Comparison of ENCODE assay signal across 23 cellular contexts in the genomic region with DNA sequence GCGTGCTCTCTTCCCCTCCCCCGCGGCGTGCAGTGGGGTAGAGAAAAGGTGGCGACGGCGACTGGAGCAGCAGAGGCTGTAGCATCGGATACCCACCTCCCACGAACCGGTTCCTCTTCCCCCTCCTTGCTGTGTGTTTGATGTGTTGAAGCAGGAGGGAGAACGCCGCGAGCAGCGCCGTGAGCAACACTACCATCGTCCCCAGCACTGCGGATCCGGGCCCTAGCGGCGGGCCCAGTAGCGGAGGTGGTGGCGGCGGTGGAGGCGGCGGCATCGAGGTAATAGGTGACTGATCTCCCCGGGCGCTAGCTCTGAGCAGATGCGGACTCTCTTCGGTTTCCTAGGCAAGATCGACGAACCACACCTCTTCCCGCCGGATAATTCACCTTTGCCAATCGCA.
"Had no signal": no experiment of that assay in that cellular context is flagged by ENCODE, and none has a peak within 500 bp of the region (broad histone marks: within the 10 kb centered on the region; RNA-seq: fewer than 3 reads in every experiment).

No MANE protein-coding gene starts in this region.

- H3K27ac ChIP-seq: epithelial cell of prostate, gastroesophageal sphincter, lower lobe of right lung, psoas muscle, sigmoid colon, transverse colon, vagina had no signal

- H3K9me3 Mint-ChIP-seq: dendritic cell treated with granulocyte-macrophage colony-stimulating factor and Interleukin-4, amounts not matched to agents 40 ng/mL and 50 ng/mL, for 4 days; natural killer cell; neural crest cell; stimulated activated effector memory CD8-positive, alpha-beta T cell treated with anti-CD3 and anti-CD28 coated beads, Interleukin-12 subunit alpha, Interleukin-12 subunit beta, amount 100 ng/mL, for 72 hours; stimulated activated naive CD8-positive, alpha-beta T cell treated with anti-CD3 and anti-CD28 coated beads, Interleukin-15, Interleukin-2, amounts not matched to agents 100 ng/mL and 50 ng/mL, for 24 hours had no signal

- H3K27me3 Mint-ChIP-seq: dendritic cell treated with granulocyte-macrophage colony-stimulating factor and Interleukin-4, amounts not matched to agents 40 ng/mL and 50 ng/mL, for 4 days; stimulated activated naive CD8-positive, alpha-beta T cell treated with anti-CD3 and anti-CD28 coated beads, Interleukin-15, Interleukin-2, amounts not matched to agents 100 ng/mL and 50 ng/mL, for 24 hours had no signal

- H3K36me3 ChIP-seq: lower lobe of right lung, sigmoid colon, transverse colon, vagina had no signal

- H3K4me1 ChIP-seq: psoas muscle, sigmoid colon, transverse colon, vagina had no signal

- H3K36me3 Mint-ChIP-seq: natural killer cell; stimulated activated effector memory CD8-positive, alpha-beta T cell treated with anti-CD3 and anti-CD28 coated beads, Interleukin-12 subunit alpha, Interleukin-12 subunit beta, amount 100 ng/mL, for 72 hours had no signal

- H3K4me1 Mint-ChIP-seq: endodermal cell; natural killer cell; stimulated activated effector memory CD8-positive, alpha-beta T cell treated with anti-CD3 and anti-CD28 coated beads, Interleukin-12 subunit alpha, Interleukin-12 subunit beta, amount 100 ng/mL, for 72 hours had no signal

- ATAC-seq: esophagus mucosa; gastroesophageal sphincter; left ventricle myocardium superior; lower lobe of right lung; natural killer cell; psoas muscle; right cardiac atrium; stimulated activated effector memory CD8-positive, alpha-beta T cell treated with anti-CD3 and anti-CD28 coated beads, Interleukin-12 subunit alpha, Interleukin-12 subunit beta, amount 100 ng/mL, for 72 hours had no signal

- FAIRE-seq: colon, keratinocyte had no signal

- H3K4me3 Mint-ChIP-seq: dendritic cell treated with granulocyte-macrophage colony-stimulating factor and Interleukin-4, amounts not matched to agents 40 ng/mL and 50 ng/mL, for 4 days; endodermal cell; natural killer cell; neural crest cell; stimulated activated effector memory CD8-positive, alpha-beta T cell treated with anti-CD3 and anti-CD28 coated beads, Interleukin-12 subunit alpha, Interleukin-12 subunit beta, amount 100 ng/mL, for 72 hours; stimulated activated naive CD8-positive, alpha-beta T cell treated with anti-CD3 and anti-CD28 coated beads, Interleukin-15, Interleukin-2, amounts not matched to agents 100 ng/mL and 50 ng/mL, for 24 hours had no signal

- H3K27ac Mint-ChIP-seq: endodermal cell; natural killer cell; stimulated activated effector memory CD8-positive, alpha-beta T cell treated with anti-CD3 and anti-CD28 coated beads, Interleukin-12 subunit alpha, Interleukin-12 subunit beta, amount 100 ng/mL, for 72 hours; stimulated activated naive CD8-positive, alpha-beta T cell treated with anti-CD3 and anti-CD28 coated beads, Interleukin-15, Interleukin-2, amounts not matched to agents 100 ng/mL and 50 ng/mL, for 24 hours had no signal

- H3K27me3 ChIP-seq: gastroesophageal sphincter, sigmoid colon, transverse colon, vagina had no signal

- DNase-seq: effector CD8-positive, alpha-beta T cell; endodermal cell; foreskin fibroblast; hypothalamus; left ventricle myocardium superior; lower lobe of right lung; natural killer cell; psoas muscle; right cardiac atrium; sigmoid colon; stimulated activated CD4-positive, alpha-beta T cell treated with anti-CD3 and anti-CD28 coated beads, Interleukin-2, amount 100 ng/mL, for 24 hours; stimulated activated CD4-positive, alpha-beta T cell treated with anti-CD3 and anti-CD28 coated beads, Interleukin-4, amount 100 ng/mL, for 24 hours; transverse colon had no signal

- H3K4me3 ChIP-seq: gastroesophageal sphincter, lower lobe of right lung, psoas muscle, sigmoid colon, transverse colon, vagina had no signal

- H3K9me3 ChIP-seq: gastroesophageal sphincter, lower lobe of right lung, psoas muscle, sigmoid colon, transverse colon, vagina had no signal
